In genomic region chr20:40449144-40449543, GRCh38 we compare ENCODE assay signal across 27 cellular contexts.
"Had no signal": no experiment of that assay in that cellular context is flagged by ENCODE, and none has a peak within 500 bp of the region (broad histone marks: within the 10 kb centered on the region; RNA-seq: fewer than 3 reads in every experiment).

No MANE protein-coding gene starts in this region.

- H3K9me3 Mint-ChIP-seq: mesothelial cell of epicardium; natural killer cell; stimulated activated effector memory CD8-positive, alpha-beta T cell treated with anti-CD3 and anti-CD28 coated beads, Interleukin-12 subunit alpha, Interleukin-12 subunit beta, amount 100 ng/mL, for 72 hours; stimulated activated naive CD8-positive, alpha-beta T cell treated with anti-CD3 and anti-CD28 coated beads, Interleukin-15, Interleukin-2, amounts not matched to agents 100 ng/mL and 50 ng/mL, for 24 hours; type B pancreatic cell had no signal

- H3K4me3 Mint-ChIP-seq: mesothelial cell of epicardium; naive B cell; natural killer cell; stimulated activated effector memory CD8-positive, alpha-beta T cell treated with anti-CD3 and anti-CD28 coated beads, Interleukin-12 subunit alpha, Interleukin-12 subunit beta, amount 100 ng/mL, for 72 hours; stimulated activated naive CD8-positive, alpha-beta T cell treated with anti-CD3 and anti-CD28 coated beads, Interleukin-15, Interleukin-2, amounts not matched to agents 100 ng/mL and 50 ng/mL, for 24 hours had no signal

- H3K36me3 Mint-ChIP-seq: mesothelial cell of epicardium; naive B cell; natural killer cell; stimulated activated effector memory CD8-positive, alpha-beta T cell treated with anti-CD3 and anti-CD28 coated beads, Interleukin-12 subunit alpha, Interleukin-12 subunit beta, amount 100 ng/mL, for 72 hours; type B pancreatic cell had no signal

- H3K27ac Mint-ChIP-seq: mesothelial cell of epicardium; naive B cell; natural killer cell; stimulated activated effector memory CD8-positive, alpha-beta T cell treated with anti-CD3 and anti-CD28 coated beads, Interleukin-12 subunit alpha, Interleukin-12 subunit beta, amount 100 ng/mL, for 72 hours; stimulated activated naive CD8-positive, alpha-beta T cell treated with anti-CD3 and anti-CD28 coated beads, Interleukin-15, Interleukin-2, amounts not matched to agents 100 ng/mL and 50 ng/mL, for 24 hours had no signal

- ATAC-seq: heart right ventricle; left colon; left lung; natural killer cell; pancreas; right cardiac atrium; stimulated activated effector memory CD8-positive, alpha-beta T cell treated with anti-CD3 and anti-CD28 coated beads, Interleukin-12 subunit alpha, Interleukin-12 subunit beta, amount 100 ng/mL, for 72 hours had no signal

- H3K27me3 ChIP-seq: hepatocyte, left lung, pancreas, sigmoid colon, spleen, suprapubic skin, vagina had no signal

- H3K27me3 Mint-ChIP-seq: type B pancreatic cell had no signal

- DNase-seq: heart right ventricle; kidney; left colon; left lung; mesendoderm; naive B cell; natural killer cell; pancreas; posterior cingulate gyrus; retina; right cardiac atrium; sigmoid colon; small intestine; spleen; stimulated activated CD4-positive, alpha-beta T cell treated with anti-CD3 and anti-CD28 coated beads, Interleukin-4, amount 100 ng/mL, for 24 hours; stimulated activated naive CD4-positive, alpha-beta T cell; tibial artery had no signal

- H3K4me3 ChIP-seq: heart right ventricle, hepatocyte, left lung, lung, pancreas, prostate gland, sigmoid colon, spleen, suprapubic skin, thoracic aorta, tibial artery, vagina had no signal

- H3K36me3 ChIP-seq: heart right ventricle, left lung, pancreas, prostate gland, sigmoid colon, spleen, suprapubic skin, thoracic aorta, tibial artery, vagina had no signal

- FAIRE-seq: kidney, pancreas, small intestine had no signal

- H3K4me1 Mint-ChIP-seq: naive B cell; natural killer cell; stimulated activated effector memory CD8-positive, alpha-beta T cell treated with anti-CD3 and anti-CD28 coated beads, Interleukin-12 subunit alpha, Interleukin-12 subunit beta, amount 100 ng/mL, for 72 hours had no signal
